8 cellular contexts compared by ENCODE assay signal in the genomic region with DNA sequence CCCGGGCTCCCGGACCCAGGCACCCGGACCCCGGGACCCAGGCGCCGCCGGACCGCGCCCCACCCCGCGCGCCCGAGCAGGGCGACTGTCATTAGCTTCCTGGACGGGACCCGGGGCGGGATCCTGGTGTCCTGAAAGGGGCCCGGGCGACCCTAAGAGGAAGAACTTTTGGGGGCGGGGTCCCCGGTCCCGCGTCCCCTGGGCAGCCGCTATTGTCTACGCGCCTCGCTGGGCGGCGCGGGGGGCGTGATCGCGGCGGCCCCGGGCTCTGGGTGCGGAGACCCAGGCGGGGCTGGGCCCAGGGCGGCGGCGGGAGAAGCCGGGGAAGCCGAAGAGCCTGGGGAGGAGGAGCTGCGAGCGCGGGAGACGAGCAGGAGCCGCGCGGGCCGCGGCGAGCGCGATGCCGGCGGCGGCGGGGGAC. TPM values are rescaled to one million over a fixed set of nuclear protein-coding genes. Genes with fewer than 3 reads are reported as not detected.
A peak's percentile ranks its signal among the peaks of the same experiment; 100 is the strongest.
DNase-seq lines count a peak whose midpoint lies in the region; ATAC-seq and TF ChIP-seq lines count a peak whose summit lies in the region.

No MANE protein-coding gene starts in this region.

- no peak for ATAC-seq in HG03139 (IDR thresholded peaks at IDR 0.05; ENCODE audit: unreplicated experiment)

- H3K4me2 ChIP-seq in neuronal stem cell (ENCODE audit: insufficient read depth, low read length, poor library complexity, severe bottlenecking): peak overlapping the region; percentile 87

- H3K79me1 ChIP-seq in neuronal stem cell (ENCODE audit: low read depth, low read length): peaks cover 6% of the 10 kb centered on the region

- intact Hi-C loops in Caco-2 (cut with micrococcal nuclease; ENCODE audit: unreplicated experiment): loop anchor here (10.0 kb wide), 1 partner anchor 72 kb away; no protein-coding TSS in a partner anchor

- no peak overlapping the region for H2AK5ac ChIP-seq in neuronal stem cell (ENCODE audit: low read depth, low read length)

- peaks cover 8% of the 10 kb centered on the region for H3K27me3 Mint-ChIP-seq in Caco-2 (ENCODE audit: insufficient read depth, unreplicated experiment)

- H3K36me3 ChIP-seq in Caco-2 (ENCODE audit: control insufficient read depth, insufficient read depth, low read length): no peaks in the 10 kb centered on the region
- H3K36me3 ChIP-seq in esophagus (ENCODE audit: control insufficient read depth in 2 of 2, insufficient read depth in 2 of 2, low read length in 1 of 2): no peaks in the 10 kb centered on the region
- H3K36me3 ChIP-seq in neuronal stem cell (replicated peaks in 1 of 2; ENCODE audit: control insufficient read depth in 2 of 2, insufficient read depth in 2 of 2, low read length in 2 of 2): peaks cover 0 to 27% of the 10 kb centered on the region in 2 donors

- CTCF ChIA-PET in Caco-2 (lab: Charles Lee): interaction anchor here (0.6 to 3.0 kb wide), 3 partner anchors 16 to 52 kb away, joined by 4 to 13 read pairs (median 6); no protein-coding TSS in a partner anchor

- peak overlapping the region; percentile 94 for H2AFZ ChIP-seq in neuronal stem cell (ENCODE audit: low read length)

- H2BK12ac ChIP-seq in neuronal stem cell (ENCODE audit: low read length): no peak overlapping the region

- H3K9ac ChIP-seq in neuronal stem cell (ENCODE audit: low read depth, low read length, poor library complexity): peak overlapping the region; percentile 98

- H4K91ac ChIP-seq in neuronal stem cell (ENCODE audit: low read depth, low read length, poor library complexity): no peak overlapping the region

- no peak overlapping the region for H3K4ac ChIP-seq in neuronal stem cell (ENCODE audit: low read length)

- H3K23ac ChIP-seq in neuronal stem cell (ENCODE audit: low read depth, low read length, poor library complexity): no peak overlapping the region

- H2BK120ac ChIP-seq in neuronal stem cell (ENCODE audit: low read depth, low read length): peak overlapping the region; percentile 74

- peak overlapping the region; percentile 86 for H3K4me3 Mint-ChIP-seq in Caco-2 (ENCODE audit: unreplicated experiment)

- H3K27ac ChIP-seq in esophagus (ENCODE audit: low read depth in 2 of 2, low read length in 1 of 2) (no peak overlapping the region), neuronal stem cell (replicated peaks; ENCODE audit: low read length) (peak overlapping the region; percentile 70)

- peak overlapping the region; percentile 40 for H2BK5ac ChIP-seq in neuronal stem cell (ENCODE audit: low read length)

- no peaks in the 10 kb centered on the region for H3K4me1 ChIP-seq in Caco-2
- peaks cover 3 to 15% of the 10 kb centered on the region in 2 donors for H3K4me1 ChIP-seq in esophagus (ENCODE audit: control insufficient read depth in 2 of 2, insufficient read depth in 2 of 2, low read length in 1 of 2)
- peaks cover 11 to 14% of the 10 kb centered on the region in 2 donors for H3K4me1 ChIP-seq in neuronal stem cell (ENCODE audit: control insufficient read depth in 2 of 2, insufficient read depth in 1 of 2, low read depth in 1 of 2, low read length in 2 of 2)

- peak overlapping the region; percentile 77 for H3K4me3 ChIP-seq in Caco-2 (ENCODE audit: low read depth, low read length)
- H3K4me3 ChIP-seq in esophagus (ENCODE audit: low read depth in 1 of 2, low read length in 2 of 2): peak overlapping the region; percentile 52 to 60
- peak overlapping the region; percentile 97 for H3K4me3 ChIP-seq in neuronal stem cell (ENCODE audit: low read length in 2 of 2)

- H3K27ac Mint-ChIP-seq in Caco-2 (ENCODE audit: unreplicated experiment): no peak overlapping the region

- H3K27me3 ChIP-seq in Caco-2 (replicated peaks; ENCODE audit: control insufficient read depth, insufficient read depth, low read length) (peaks cover 2% of the 10 kb centered on the region), esophagus (ENCODE audit: control insufficient read depth in 1 of 2, insufficient read depth in 2 of 2, low read length in 2 of 2) (no peaks in the 10 kb centered on the region), neuronal stem cell (ENCODE audit: control insufficient read depth in 3 of 3, insufficient read depth in 3 of 3, low read depth in 1 of 3, low read length in 3 of 3) (no peaks in the 10 kb centered on the region)

- POLR2A ChIA-PET in Caco-2 (lab: Charles Lee): no interaction called here

- H2BK15ac ChIP-seq in neuronal stem cell (ENCODE audit: low read length): no peak overlapping the region

- BruUV-seq in Caco-2 (replicated peaks; lab: Mats Ljungman, UMichigan): no TSS peak

- no peak overlapping the region for H3K14ac ChIP-seq in neuronal stem cell (ENCODE audit: low read length)

- TF ChIP-seq CTCF in Caco-2 (IDR thresholded peaks at IDR 0.05; ENCODE audit: insufficient read depth in 1 of 2, low read depth in 1 of 2, low read length in 1 of 2, severe bottlenecking in 1 of 2, unreplicated experiment in 1 of 2): no peak

- H3K36me3 Mint-ChIP-seq in Caco-2 (ENCODE audit: insufficient read depth, unreplicated experiment): peaks cover 12% of the 10 kb centered on the region

- H3K4me1 Mint-ChIP-seq in Caco-2 (ENCODE audit: low read depth, unreplicated experiment): peaks cover 12% of the 10 kb centered on the region

- H3K18ac ChIP-seq in neuronal stem cell (ENCODE audit: low read length): peak overlapping the region; percentile 93

- WGBS in esophagus, 2 donors: 1% methylated on average over 55 to 58 of the region's 58 CpGs
- no CpG with 5 or more reads among the region's 58 CpGs for WGBS in neuronal stem cell (ENCODE audit: extremely low coverage in 2 of 2, insufficient read length in 2 of 2, insufficient replicate concordance in 1 of 2), 2 donors

- H3K9me3 Mint-ChIP-seq in Caco-2 (ENCODE audit: unreplicated experiment): no peaks in the 10 kb centered on the region

- DNase-seq in Caco-2: peak in 1 of 2 experiments; percentile 52
- DNase-seq in NAMALWA (ENCODE audit: low spot score): peak; percentile 33
- DNase-seq in neuronal stem cell (ENCODE audit: low spot score): peak; percentile 56
- DNase-seq in T-helper 1 cell: no peak
- no peak for DNase-seq in activated CD4-positive, CD25-positive, alpha-beta regulatory T cell treated with anti-CD3 and anti-CD28 coated beads, Interleukin-2, amount 50 U/mL, for 72 hours
- no peak for DNase-seq in RPMI8226

- H3K9me3 ChIP-seq in Caco-2 (no peaks in the 10 kb centered on the region), esophagus (ENCODE audit: control insufficient read depth in 2 of 2, insufficient read depth in 1 of 2, low read depth in 1 of 2, low read length in 1 of 2) (no peaks in the 10 kb centered on the region), neuronal stem cell (replicated peaks in 1 of 2; ENCODE audit: control insufficient read depth in 2 of 2, insufficient read depth in 1 of 2, low read depth in 1 of 2, low read length in 2 of 2) (peaks cover 0 to 15% of the 10 kb centered on the region in 2 donors)

- H4K8ac ChIP-seq in neuronal stem cell (ENCODE audit: low read depth, low read length): no peak overlapping the region

RNA-seq across cellular contexts. Expression of a gene that starts 0.5 kb away (rescaled TPM):
- 4.8 and 7.5 TPM in 2 replicates for total RNA-seq in Caco-2 (2022)
- polyA plus RNA-seq in esophagus: under 1 TPM; 0.10 to 0.20 TPM
- polyA plus RNA-seq in neuronal stem cell (2013, experiment 1 of 2): 5.4 TPM
- 5.4 TPM for polyA plus RNA-seq in neuronal stem cell (2013, experiment 2 of 2)

Comparison
In these comparisons a context has a peak if more than half of its experiments do, and no peak if none do; other contexts are left out.
1. DNase-seq: peak in NAMALWA (single experiment) and neuronal stem cell (single experiment); none in T-helper 1 cell (0 of 5), activated CD4-positive, CD25-positive, alpha-beta regulatory T cell treated with anti-CD3 and anti-CD28 coated beads, Interleukin-2, amount 50 U/mL, for 72 hours (single experiment) and RPMI8226 (single experiment).
2. Peak in every context shown above with its lines, with median percentiles within 50 percentile points of each other: H3K4me3 ChIP-seq.